In genomic region chr1:202149566-202149965, GRCh38 we compare ENCODE assay signal across 28 cellular contexts. TPM values are rescaled to one million over a fixed set of nuclear protein-coding genes. Genes with fewer than 3 reads are reported as not detected.
"Had no signal": no experiment of that assay in that cellular context is flagged by ENCODE, and none has a peak within 500 bp of the region (broad histone marks: within the 10 kb centered on the region; RNA-seq: fewer than 3 reads in every experiment).

No MANE protein-coding gene starts in this region.

- H3K9me3 Mint-ChIP-seq: activated B cell treated with CpG ODN at 0.5 μM for 24 hours; activated CD4-positive, alpha-beta memory T cell treated with anti-CD3 and anti-CD28 coated beads for 36 hours; activated naive CD4-positive, alpha-beta T cell treated with anti-CD3 and anti-CD28 coated beads, Interleukin-2, amount 10 ng/mL, durations not matched to agents 7 days and 5 days; naive thymus-derived CD8-positive, alpha-beta T cell; stimulated activated naive CD8-positive, alpha-beta T cell treated with anti-CD3 and anti-CD28 coated beads, Interleukin-15, Interleukin-2, amounts not matched to agents 100 ng/mL and 50 ng/mL, for 24 hours had no signal

- H3K9me3 ChIP-seq: body of pancreas, left lung, tibial artery had no signal

- H3K4me3 Mint-ChIP-seq: activated B cell treated with CpG ODN at 0.5 μM for 24 hours; activated CD4-positive, alpha-beta memory T cell treated with anti-CD3 and anti-CD28 coated beads for 36 hours; activated naive CD4-positive, alpha-beta T cell treated with anti-CD3 and anti-CD28 coated beads, Interleukin-2, amount 10 ng/mL, durations not matched to agents 7 days and 5 days; naive thymus-derived CD8-positive, alpha-beta T cell; stimulated activated naive CD8-positive, alpha-beta T cell treated with anti-CD3 and anti-CD28 coated beads, Interleukin-15, Interleukin-2, amounts not matched to agents 100 ng/mL and 50 ng/mL, for 24 hours had no signal

- DNase-seq: activated B cell treated with CpG ODN at 0.5 μM for 24 hours; activated CD4-positive, alpha-beta memory T cell treated with anti-CD3 and anti-CD28 coated beads for 36 hours; activated CD4-positive, alpha-beta T cell treated with anti-CD3 and anti-CD28 coated beads for 4 hours; activated effector memory CD4-positive, alpha-beta T cell treated with anti-CD3 and anti-CD28 coated beads, Interleukin-2, amount 50 U/mL, for 16 hours; activated naive CD4-positive, alpha-beta T cell treated with anti-CD3 and anti-CD28 coated beads, Interleukin-2, amount 10 ng/mL, durations not matched to agents 7 days and 5 days; activated T-cell treated with anti-CD3 and anti-CD28 coated beads, Interleukin-2, amount 50 U/mL, for 48 hours; anterior cingulate cortex; body of pancreas; cortex of kidney; effector CD4-positive, alpha-beta T cell; foreskin melanocyte; hippocampal formation; kidney glomerular epithelial cell; naive thymus-derived CD8-positive, alpha-beta T cell; retina; stimulated activated CD4-positive, alpha-beta T cell treated with anti-CD3 and anti-CD28 coated beads, Interleukin-4, amount 100 ng/mL, for 4 hours; substantia nigra; T1000; tibial artery had no signal

- H3K27me3 Mint-ChIP-seq: activated B cell treated with CpG ODN at 0.5 μM for 24 hours; activated CD4-positive, alpha-beta memory T cell treated with anti-CD3 and anti-CD28 coated beads for 36 hours; activated naive CD4-positive, alpha-beta T cell treated with anti-CD3 and anti-CD28 coated beads, Interleukin-2, amount 10 ng/mL, durations not matched to agents 7 days and 5 days; naive thymus-derived CD8-positive, alpha-beta T cell; stimulated activated naive CD8-positive, alpha-beta T cell treated with anti-CD3 and anti-CD28 coated beads, Interleukin-15, Interleukin-2, amounts not matched to agents 100 ng/mL and 50 ng/mL, for 24 hours had no signal

- H3K27ac Mint-ChIP-seq: activated naive CD4-positive, alpha-beta T cell treated with anti-CD3 and anti-CD28 coated beads, Interleukin-2, amount 10 ng/mL, durations not matched to agents 7 days and 5 days; progenitor cell of endocrine pancreas had no signal

- H3K27me3 ChIP-seq: body of pancreas, left lung had no signal

- H3K36me3 ChIP-seq: cardiac muscle cell, tibial artery had no signal

- H3K27ac ChIP-seq: body of pancreas, cardiac muscle cell, left lung, tibial artery had no signal

- H3K4me3 ChIP-seq: body of pancreas, cardiac muscle cell, left lung, lung, tibial artery had no signal

- ATAC-seq: body of pancreas; left lung; naive thymus-derived CD8-positive, alpha-beta T cell had no signal

RNA-seq across cellular contexts. Expression of gene PTPN7, which starts 10.8 kb away (rescaled TPM):
- total RNA-seq: cardiac muscle cell, osteocyte, progenitor cell of endocrine pancreas had no signal
- polyA plus RNA-seq: cardiac muscle cell had no signal

RNA-seq across cellular contexts. Expression of gene GPR37L1, which starts 26.8 kb away (rescaled TPM):
- total RNA-seq: activated B cell treated with CpG ODN at 0.5 μM for 24 hours; activated CD4-positive, alpha-beta memory T cell treated with anti-CD3 and anti-CD28 coated beads for 36 hours; body of pancreas; cardiac muscle cell; mesenteric fat pad; naive thymus-derived CD8-positive, alpha-beta T cell; osteocyte; progenitor cell of endocrine pancreas; T-helper 1 cell treated with Interleukin-12 subunit alpha and Interleukin-12 subunit beta and Interleukin-4 antibody, amounts not matched to agents 30 ng/mL and 1 ng/mL, for 36 hours had no signal
- polyA plus RNA-seq: cardiac muscle cell had no signal

RNA-seq across cellular contexts. Expression of gene LGR6, which starts 44.0 kb away (rescaled TPM):
- total RNA-seq: activated B cell treated with CpG ODN at 0.5 μM for 24 hours; cardiac muscle cell; epithelial cell of proximal tubule; T-helper 1 cell treated with Interleukin-12 subunit alpha and Interleukin-12 subunit beta and Interleukin-4 antibody, amounts not matched to agents 30 ng/mL and 1 ng/mL, for 36 hours had no signal
